Comparison of ENCODE assay signal across 8 cellular contexts in genomic region chr16:58733248-58733670, GRCh38. TPM values are rescaled to one million over a fixed set of nuclear protein-coding genes. Genes with fewer than 3 reads are reported as not detected.
A peak's percentile ranks its signal among the peaks of the same experiment; 100 is the strongest.
DNase-seq lines count a peak whose midpoint lies in the region; ATAC-seq and TF ChIP-seq lines count a peak whose summit lies in the region.

No MANE protein-coding gene starts in this region.

- TF ChIP-seq RAD21 in liver (IDR thresholded peaks at IDR 0.05) = peak; percentile 15 to 18

- H3K4me3 Mint-ChIP-seq in CD14-positive monocyte = peak overlapping the region; percentile 68 to 87
- peak overlapping the region; percentile 97 for H3K4me3 Mint-ChIP-seq in central memory CD8-positive, alpha-beta T cell

- H3K27me3 Mint-ChIP-seq in CD14-positive monocyte (ENCODE audit: low read depth in 3 of 3) = peaks cover 0 to 3% (median 0%) of the 10 kb centered on the region in 3 donors
- no peaks in the 10 kb centered on the region for H3K27me3 Mint-ChIP-seq in central memory CD8-positive, alpha-beta T cell

- TF ChIP-seq CTCF in CD14-positive monocyte (IDR thresholded peaks at IDR 0.05) (no peak), liver (IDR thresholded peaks at IDR 0.05; ENCODE audit: low read depth, low read length, missing input control) (peak; percentile 7)

- H3K27ac Mint-ChIP-seq in CD14-positive monocyte = peak overlapping the region in 1 of 7 donors; percentile 22
- H3K27ac Mint-ChIP-seq in central memory CD8-positive, alpha-beta T cell (ENCODE audit: low read depth) = peak overlapping the region; percentile 92

- no peak for ATAC-seq in central memory CD8-positive, alpha-beta T cell (replicated peaks; ENCODE audit: extremely low read depth, poor library complexity, severe bottlenecking)
- ATAC-seq in GM21576 (IDR thresholded peaks at IDR 0.05; ENCODE audit: unreplicated experiment) (no peak), HG03045 (IDR thresholded peaks at IDR 0.05; ENCODE audit: unreplicated experiment) (no peak)

- no peaks in the 10 kb centered on the region for H3K9me3 ChIP-seq in KOPT-K1 (ENCODE audit: insufficient read depth, low read length, poor library complexity, severe bottlenecking)
- no peaks in the 10 kb centered on the region for H3K9me3 ChIP-seq in liver (ENCODE audit: control insufficient read depth in 4 of 4, low read length in 3 of 4)
- H3K9me3 ChIP-seq in thymus (ENCODE audit: control insufficient read depth) = no peaks in the 10 kb centered on the region

- no peak for DNase-seq in CD14-positive monocyte (ENCODE audit: low spot score)
- no peak for DNase-seq in central memory CD8-positive, alpha-beta T cell (ENCODE audit: low spot score in 2 of 2)
- no peak for DNase-seq in NCI-H510A treated with DMSO at 0.1 percent for 48 hours (lab: John Stamatoyannopoulos, UW)

- H3K27ac ChIP-seq in KOPT-K1 (ENCODE audit: low read depth, low read length, poor library complexity, severe bottlenecking) (peak overlapping the region; percentile 77), liver (ENCODE audit: low read depth in 1 of 2, low read length in 2 of 2) (peak overlapping the region; percentile 82 to 94), thymus (ENCODE audit: low read depth) (no peak overlapping the region)

- H3K36me3 Mint-ChIP-seq in CD14-positive monocyte = peaks cover 0 to 3% of the 10 kb centered on the region in 2 donors
- H3K36me3 Mint-ChIP-seq in central memory CD8-positive, alpha-beta T cell (ENCODE audit: insufficient read depth) = peaks cover 2% of the 10 kb centered on the region

- H3K4me1 ChIP-seq in liver (ENCODE audit: control insufficient read depth in 4 of 4, insufficient read depth in 4 of 4, low read length in 3 of 4) (peaks cover 6 to 51% (median 45%) of the 10 kb centered on the region in 4 donors), thymus (ENCODE audit: control insufficient read depth, insufficient read depth, low read length) (peaks cover 12% of the 10 kb centered on the region)

- H3K4me3 ChIP-seq in liver (ENCODE audit: low read depth in 1 of 3, low read length in 3 of 3) = peak overlapping the region; percentile 67 to 91 (median 74)
- H3K4me3 ChIP-seq in thymus (ENCODE audit: low read length) = peak overlapping the region; percentile 79

- peaks cover 21% of the 10 kb centered on the region for H3K4me1 Mint-ChIP-seq in CD14-positive monocyte
- H3K4me1 Mint-ChIP-seq in central memory CD8-positive, alpha-beta T cell = peaks cover 41% of the 10 kb centered on the region

- peaks cover 36% of the 10 kb centered on the region for H3K36me3 ChIP-seq in KOPT-K1 (ENCODE audit: insufficient read depth, low read length)
- no peaks in the 10 kb centered on the region for H3K36me3 ChIP-seq in liver (ENCODE audit: control insufficient read depth in 4 of 4, insufficient read depth in 3 of 4, low read depth in 1 of 4, low read length in 3 of 4)
- H3K36me3 ChIP-seq in thymus (ENCODE audit: control insufficient read depth, insufficient read depth) = no peaks in the 10 kb centered on the region

- H3K27me3 ChIP-seq in liver (ENCODE audit: control insufficient read depth in 4 of 4, insufficient read depth in 4 of 4, low read length in 3 of 4) = no peaks in the 10 kb centered on the region
- no peaks in the 10 kb centered on the region for H3K27me3 ChIP-seq in thymus (ENCODE audit: control insufficient read depth, insufficient read depth)

- H3K9me3 Mint-ChIP-seq in CD14-positive monocyte = peaks cover 0 to 1% (median 0%) of the 10 kb centered on the region in 7 donors
- no peaks in the 10 kb centered on the region for H3K9me3 Mint-ChIP-seq in central memory CD8-positive, alpha-beta T cell

- WGBS in liver = 2% methylated on average over 23 of the region's 23 CpGs
- WGBS in thymus = 13% methylated on average over 23 of the region's 23 CpGs

- intact Hi-C loops in CD14-positive monocyte (cut with micrococcal nuclease) = no loop called here

- peak overlapping the region; percentile 85 to 93 for H3K9ac ChIP-seq in liver (ENCODE audit: low read depth in 1 of 2, low read length in 2 of 2)

TF ChIP-seq in liver, 16 proteins besides CTCF, POLR2A, EP300 and RAD21:
- TF ChIP-seq ATF3 (IDR thresholded peaks at IDR 0.05) (no peak), SP1 (IDR thresholded peaks at IDR 0.05) (no peak), REST (IDR thresholded peaks at IDR 0.05) (peak; percentile 24), FOXA2 (IDR thresholded peaks at IDR 0.05) (no peak), RXRA (IDR thresholded peaks at IDR 0.05) (peak; percentile 31 to 53), ZBTB33 (IDR thresholded peaks at IDR 0.05) (no peak), TAF1 (conservative IDR thresholded peaks at IDR 0.05) (no peak), MAX (IDR thresholded peaks at IDR 0.05) (no peak), EGR1 (IDR thresholded peaks at IDR 0.05; ENCODE audit: low read depth in 2 of 2) (no peak), NR2F2 (IDR thresholded peaks at IDR 0.05) (no peak), FOXA1 (IDR thresholded peaks at IDR 0.05) (peak; percentile 37), JUND (IDR thresholded peaks at IDR 0.05) (peak in 1 of 2 donors; percentile 31), GABPA (IDR thresholded peaks at IDR 0.05 in 1 of 2, conservative IDR thresholded peaks at IDR 0.05 in 1 of 2) (no peak), HNF4G (IDR thresholded peaks at IDR 0.05) (no peak), HNF4A (conservative IDR thresholded peaks at IDR 0.05) (peak; percentile 12 to 52), YY1 (IDR thresholded peaks at IDR 0.05) (peak; percentile 21)

RNA-seq across cellular contexts. Expression of gene GOT2, which starts 0.9 kb away (rescaled TPM):
- polyA plus RNA-seq in CD14-positive monocyte = 10 to 100 TPM; 30.1 to 35.8 TPM
- 100 to 1,000 TPM in 1 of 2 donors, 10 to 100 TPM in 1; 80.2 to 111 TPM for total RNA-seq in liver
- 100 to 1,000 TPM; 161 to 216 TPM for polyA plus RNA-seq in liver
- 38.6 TPM for polyA plus RNA-seq in thymus

RNA-seq across cellular contexts. Expression of gene SLC38A7, which starts 48.7 kb away (rescaled TPM):
- polyA plus RNA-seq in CD14-positive monocyte (1 to 10 TPM; 5.1 to 7.4 TPM), liver (10 to 100 TPM in 1 of 2 donors, 1 to 10 TPM in 1; 7.9 to 10.6 TPM), thymus (8.6 TPM)
- 10 to 100 TPM; 11.3 to 18.7 TPM for total RNA-seq in liver
